Comparison of ENCODE assay signal across 15 cellular contexts in the genomic region with DNA sequence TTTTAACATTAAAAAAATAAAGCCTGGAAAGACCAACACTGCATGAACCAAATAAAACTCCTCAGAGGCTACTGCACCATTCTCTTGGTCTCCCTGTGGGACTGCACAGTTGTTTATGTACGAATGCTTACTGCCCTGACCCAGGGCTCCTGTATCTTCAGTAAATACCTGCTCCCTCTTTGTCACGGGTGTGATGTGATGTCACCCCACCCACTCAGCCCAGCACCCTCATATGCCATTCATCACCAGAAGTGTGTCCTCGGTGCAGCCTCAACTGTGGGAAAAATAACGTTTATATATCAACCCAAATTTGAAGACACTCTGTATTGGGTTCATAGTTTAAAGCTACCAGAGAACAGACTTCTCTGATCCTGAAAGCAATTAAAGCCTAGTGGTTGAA. TPM values are rescaled to one million over a fixed set of nuclear protein-coding genes. Genes with fewer than 3 reads are reported as not detected.
A peak's percentile ranks its signal among the peaks of the same experiment; 100 is the strongest.
DNase-seq lines count a peak whose midpoint lies in the region; ATAC-seq and TF ChIP-seq lines count a peak whose summit lies in the region.
"Had no signal": no experiment of that assay in that cellular context is flagged by ENCODE, and none has a peak within 500 bp of the region (broad histone marks: within the 10 kb centered on the region; RNA-seq: fewer than 3 reads in every experiment).

No MANE protein-coding gene starts in this region.

- no peak for ATAC-seq in activated CD8-positive, alpha-beta T cell treated with anti-CD3 and anti-CD28 coated beads for 36 hours
- no peak for ATAC-seq in activated CD8-positive, alpha-beta T cell treated with anti-CD3 and anti-CD28 coated beads, Interleukin-2, amount 10 ng/mL, durations not matched to agents 7 days and 5 days
- ATAC-seq in naive thymus-derived CD8-positive, alpha-beta T cell, result no peak
- ATAC-seq in GM19455 (IDR thresholded peaks at IDR 0.05; ENCODE audit: unreplicated experiment), result no peak

- CTCF ChIA-PET in activated CD8-positive, alpha-beta T cell treated with anti-CD3 and anti-CD28 coated beads for 36 hours (lab: Charles Lee), result interaction anchor here (1.0 to 1.6 kb wide), 3 partner anchors 16 to 183 kb away, joined by 3 to 5 read pairs (median 4); no protein-coding TSS in a partner anchor
- CTCF ChIA-PET in activated CD8-positive, alpha-beta T cell treated with anti-CD3 and anti-CD28 coated beads, Interleukin-2, amount 10 ng/mL, durations not matched to agents 7 days and 5 days (lab: Charles Lee), result interaction anchor here (0.8 to 1.6 kb wide), 4 partner anchors 16 to 160 kb away, joined by 3 to 4 read pairs (median 3); no protein-coding TSS in a partner anchor
- CTCF ChIA-PET in RWPE1 (lab: Yijun Ruan, JAX), result interaction anchor here (0.6 to 2.1 kb wide), 7 partner anchors 14 to 183 kb away, joined by 3 to 6 read pairs (median 4); a partner anchor contains a TSS

- H3K27ac ChIP-seq in RWPE1 (peak overlapping the region; percentile 100), epithelial cell of prostate (peak overlapping the region; percentile 97)
- H3K27ac ChIP-seq: BLaER1 had no signal

- no peaks in the 10 kb centered on the region for H3K27me3 Mint-ChIP-seq in activated CD8-positive, alpha-beta T cell treated with anti-CD3 and anti-CD28 coated beads for 36 hours
- no peaks in the 10 kb centered on the region for H3K27me3 Mint-ChIP-seq in activated CD8-positive, alpha-beta T cell treated with anti-CD3 and anti-CD28 coated beads, Interleukin-2, amount 10 ng/mL, durations not matched to agents 7 days and 5 days (ENCODE audit: low read depth)
- no peaks in the 10 kb centered on the region for H3K27me3 Mint-ChIP-seq in naive thymus-derived CD8-positive, alpha-beta T cell

- TF ChIP-seq CTCF in activated CD8-positive, alpha-beta T cell treated with anti-CD3 and anti-CD28 coated beads for 36 hours (IDR thresholded peaks at IDR 0.05), result no peak
- TF ChIP-seq CTCF in RWPE1 (conservative IDR thresholded peaks at IDR 0.05; ENCODE audit: low read depth), result no peak

- H3K4me3 Mint-ChIP-seq in activated CD8-positive, alpha-beta T cell treated with anti-CD3 and anti-CD28 coated beads for 36 hours, result no peak overlapping the region
- H3K4me3 Mint-ChIP-seq in activated CD8-positive, alpha-beta T cell treated with anti-CD3 and anti-CD28 coated beads, Interleukin-2, amount 10 ng/mL, durations not matched to agents 7 days and 5 days, result no peak overlapping the region
- no peak overlapping the region for H3K4me3 Mint-ChIP-seq in naive thymus-derived CD8-positive, alpha-beta T cell
- H3K4me3 Mint-ChIP-seq: H9 had no signal

- no peaks in the 10 kb centered on the region for H3K4me1 Mint-ChIP-seq in activated CD8-positive, alpha-beta T cell treated with anti-CD3 and anti-CD28 coated beads for 36 hours (ENCODE audit: low read depth)
- no peaks in the 10 kb centered on the region for H3K4me1 Mint-ChIP-seq in activated CD8-positive, alpha-beta T cell treated with anti-CD3 and anti-CD28 coated beads, Interleukin-2, amount 10 ng/mL, durations not matched to agents 7 days and 5 days (ENCODE audit: low read depth)
- H3K4me1 Mint-ChIP-seq in naive thymus-derived CD8-positive, alpha-beta T cell, result peaks cover 0 to 2% (median under 1%) of the 10 kb centered on the region in 4 donors

- H3K36me3 Mint-ChIP-seq in activated CD8-positive, alpha-beta T cell treated with anti-CD3 and anti-CD28 coated beads for 36 hours (ENCODE audit: low read depth), result peaks cover 1% of the 10 kb centered on the region
- H3K36me3 Mint-ChIP-seq in activated CD8-positive, alpha-beta T cell treated with anti-CD3 and anti-CD28 coated beads, Interleukin-2, amount 10 ng/mL, durations not matched to agents 7 days and 5 days (ENCODE audit: low read depth), result peaks cover 4% of the 10 kb centered on the region
- H3K36me3 Mint-ChIP-seq in naive thymus-derived CD8-positive, alpha-beta T cell, result peaks cover 13 to 33% (median 15%) of the 10 kb centered on the region in 3 donors

- POLR2A ChIA-PET in activated CD8-positive, alpha-beta T cell treated with anti-CD3 and anti-CD28 coated beads for 36 hours (lab: Charles Lee), result no interaction called here
- POLR2A ChIA-PET in activated CD8-positive, alpha-beta T cell treated with anti-CD3 and anti-CD28 coated beads, Interleukin-2, amount 10 ng/mL, durations not matched to agents 7 days and 5 days (lab: Charles Lee), result no interaction called here
- POLR2A ChIA-PET in RWPE1 (lab: Yijun Ruan, JAX; ENCODE audit: low non-redundant PET), result no interaction called here
- POLR2A ChIA-PET in naive thymus-derived CD8-positive, alpha-beta T cell (lab: Charles Lee), result no interaction called here

- DNase-seq in activated CD8-positive, alpha-beta T cell treated with anti-CD3 and anti-CD28 coated beads for 36 hours, result peak; percentile 28
- DNase-seq in activated CD8-positive, alpha-beta T cell treated with anti-CD3 and anti-CD28 coated beads, Interleukin-2, amount 10 ng/mL, durations not matched to agents 7 days and 5 days, result no peak
- DNase-seq in RWPE1 (ENCODE audit: low spot score) (no peak), epithelial cell of prostate (ENCODE audit: low read depth, low spot score) (no peak), NCI-H1048 (lab: John Stamatoyannopoulos, UW) (no peak), COLO829 (ENCODE audit: low spot score) (no peak)
- no peak for DNase-seq in naive thymus-derived CD8-positive, alpha-beta T cell
- DNase-seq: 8988T, AML-193, Calu3, DMS 273 treated with DMSO at 0.1 percent for 48 hours, GOT3, H9 had no signal

- peaks cover 10% of the 10 kb centered on the region for H3K9me3 Mint-ChIP-seq in activated CD8-positive, alpha-beta T cell treated with anti-CD3 and anti-CD28 coated beads for 36 hours
- peaks cover 15% of the 10 kb centered on the region for H3K9me3 Mint-ChIP-seq in activated CD8-positive, alpha-beta T cell treated with anti-CD3 and anti-CD28 coated beads, Interleukin-2, amount 10 ng/mL, durations not matched to agents 7 days and 5 days (ENCODE audit: insufficient read depth)
- H3K9me3 Mint-ChIP-seq in naive thymus-derived CD8-positive, alpha-beta T cell, result peaks cover 0 to 16% (median 10%) of the 10 kb centered on the region in 9 donors

- H3K27ac Mint-ChIP-seq in activated CD8-positive, alpha-beta T cell treated with anti-CD3 and anti-CD28 coated beads for 36 hours, result no peak overlapping the region
- H3K27ac Mint-ChIP-seq in activated CD8-positive, alpha-beta T cell treated with anti-CD3 and anti-CD28 coated beads, Interleukin-2, amount 10 ng/mL, durations not matched to agents 7 days and 5 days, result no peak overlapping the region
- peak overlapping the region in 6 of 10 donors; percentile 3 to 32 (median 12) for H3K27ac Mint-ChIP-seq in naive thymus-derived CD8-positive, alpha-beta T cell

- intact Hi-C loops in activated CD8-positive, alpha-beta T cell treated with anti-CD3 and anti-CD28 coated beads for 36 hours (cut with micrococcal nuclease), result no loop called here

RNA-seq across cellular contexts. Expression of a gene that starts 14.0 kb away (rescaled TPM):
- 1 to 10 TPM; 6.5 to 7.4 TPM for total RNA-seq in activated CD8-positive, alpha-beta T cell treated with anti-CD3 and anti-CD28 coated beads for 36 hours
- 1 to 10 TPM; 8.5 to 9.4 TPM for total RNA-seq in activated CD8-positive, alpha-beta T cell treated with anti-CD3 and anti-CD28 coated beads, Interleukin-2, amount 10 ng/mL, durations not matched to agents 7 days and 5 days
- 10 to 100 TPM; 21.5 to 22.4 TPM for total RNA-seq in naive thymus-derived CD8-positive, alpha-beta T cell
- polyA plus RNA-seq in naive thymus-derived CD8-positive, alpha-beta T cell, result under 1 TPM; 0.09 to 0.50 (median 0.29) TPM

RNA-seq across cellular contexts. Expression of a gene that starts 48.6 kb away (rescaled TPM):
- total RNA-seq in activated CD8-positive, alpha-beta T cell treated with anti-CD3 and anti-CD28 coated beads for 36 hours, result 10 to 100 TPM; 32.1 to 32.4 TPM
- total RNA-seq in activated CD8-positive, alpha-beta T cell treated with anti-CD3 and anti-CD28 coated beads, Interleukin-2, amount 10 ng/mL, durations not matched to agents 7 days and 5 days, result 10 to 100 TPM; 48.8 to 49.8 TPM
- total RNA-seq in naive thymus-derived CD8-positive, alpha-beta T cell, result 10 to 100 TPM; 41.8 to 41.9 TPM
- polyA plus RNA-seq in naive thymus-derived CD8-positive, alpha-beta T cell, result 100 to 1,000 TPM in 1 of 3 donors, 10 to 100 TPM in 2; 89.3 to 103 (median 94.8) TPM

Comparison
In these comparisons a context has a peak if more than half of its experiments do, and no peak if none do; other contexts are left out.
1. H3K27ac Mint-ChIP-seq: peak in naive thymus-derived CD8-positive, alpha-beta T cell (6 of 10); none in activated CD8-positive, alpha-beta T cell treated with anti-CD3 and anti-CD28 coated beads for 36 hours (single experiment) and activated CD8-positive, alpha-beta T cell treated with anti-CD3 and anti-CD28 coated beads, Interleukin-2, amount 10 ng/mL, durations not matched to agents 7 days and 5 days (single experiment).